Comparison of ENCODE assay signal across 23 cellular contexts in genomic region chr10:133281084-133281483, GRCh38. TPM values are rescaled to one million over a fixed set of nuclear protein-coding genes. Genes with fewer than 3 reads are reported as not detected.
DNase-seq lines count a peak whose midpoint lies in the region; TF ChIP-seq lines count a peak whose summit lies in the region.
"Had no signal": no experiment of that assay in that cellular context is flagged by ENCODE, and none has a peak within 500 bp of the region (broad histone marks: within the 10 kb centered on the region; RNA-seq: fewer than 3 reads in every experiment).

No MANE protein-coding gene starts in this region.

- intact Hi-C loops in CD14-positive monocyte (cut with micrococcal nuclease), result no loop called here
- intact Hi-C loops in dendritic cell treated with granulocyte-macrophage colony-stimulating factor and Interleukin-4, amounts not matched to agents 40 ng/mL and 50 ng/mL, for 4 days (cut with micrococcal nuclease), result no loop called here
- intact Hi-C loops in spleen (cut with DNase I; ENCODE audit: low total_unique reads), result no loop called here

- H3K4me1 ChIP-seq in MM.1S (ENCODE audit: low read length) (peaks cover 27% of the 10 kb centered on the region), spleen (peaks cover 13 to 49% (median 42%) of the 10 kb centered on the region in 6 donors)

- H3K9me3 Mint-ChIP-seq in CD14-positive monocyte, result no peaks in the 10 kb centered on the region
- no peaks in the 10 kb centered on the region for H3K9me3 Mint-ChIP-seq in dendritic cell treated with granulocyte-macrophage colony-stimulating factor and Interleukin-4, amounts not matched to agents 40 ng/mL and 50 ng/mL, for 4 days
- H3K9me3 Mint-ChIP-seq: CD4-positive, alpha-beta memory T cell; CD4-positive, CD25-positive, alpha-beta regulatory T cell; CD8-positive, alpha-beta memory T cell had no signal

- H3F3A ChIP-seq in MM.1S (ENCODE audit: insufficient read depth, low read length), result peaks cover 26% of the 10 kb centered on the region

- no peak overlapping the region for H2AFZ ChIP-seq in MM.1S (ENCODE audit: low read length)

- peak overlapping the region in 3 of 7 donors; percentile 40 to 100 (median 41) for H3K27ac Mint-ChIP-seq in CD14-positive monocyte
- H3K27ac Mint-ChIP-seq in dendritic cell treated with granulocyte-macrophage colony-stimulating factor and Interleukin-4, amounts not matched to agents 40 ng/mL and 50 ng/mL, for 4 days, result peak overlapping the region; percentile 95
- H3K27ac Mint-ChIP-seq: B cell; CD4-positive, CD25-positive, alpha-beta regulatory T cell had no signal

- H3K4me3 ChIP-seq in MM.1S (ENCODE audit: low read length) (no peak overlapping the region), spleen (no peak overlapping the region)
- H3K4me3 ChIP-seq: A549; BLaER1 treated with 17β-estradiol and CSF1 and Interleukin-3, amounts not matched to agents 10 nM and 100 nM had no signal

- no peak overlapping the region for H3K4me2 ChIP-seq in MM.1S (ENCODE audit: low read depth, low read length)
- H3K4me2 ChIP-seq: A549 had no signal

- peaks cover 6% of the 10 kb centered on the region; the same call in 1 of the 2 replicates for H3K36me3 ChIP-seq in MM.1S (replicated peaks; ENCODE audit: insufficient read depth, low read length)
- H3K36me3 ChIP-seq in spleen, result peaks cover 2 to 76% (median 58%) of the 10 kb centered on the region in 6 donors

- TF ChIP-seq POLR2A in spleen (IDR thresholded peaks at IDR 0.05), result no peak

- no peak overlapping the region for H3K9ac ChIP-seq in MM.1S (ENCODE audit: low read length)

- no peaks in the 10 kb centered on the region for H3K9me2 ChIP-seq in MM.1S (replicated peaks; ENCODE audit: insufficient read depth, low read length)

- 90 to 97% (median 95%) methylated on average over 11 to 15 of the region's 15 CpGs for WGBS in spleen, 5 donors

- DNase-seq in CD14-positive monocyte (ENCODE audit: low spot score), result peak; percentile 43
- DNase-seq in MM.1S, result peak; percentile 2
- DNase-seq in spleen, result peak; percentile 78
- no peak for DNase-seq in NOMO-1 treated with DMSO at 0.1 percent for 48 hours (lab: John Stamatoyannopoulos, UW; ENCODE audit: unreplicated experiment)
- DNase-seq in DMS53 (lab: John Stamatoyannopoulos, UW), result no peak
- DNase-seq in KG1 (lab: John Stamatoyannopoulos, UW), result no peak
- DNase-seq: AML-193; CD4-positive, alpha-beta memory T cell; CD4-positive, CD25-positive, alpha-beta regulatory T cell; CD8-positive, alpha-beta memory T cell; COR-L47; DMS 273 treated with DMSO at 0.1 percent for 48 hours; DMS153; DMS79 treated with DMSO at 0.1 percent for 48 hours; GF-D8 had no signal

- H3K79me2 ChIP-seq in MM.1S (ENCODE audit: low read length), result peaks cover 5% of the 10 kb centered on the region

- peaks cover 53 to 63% of the 10 kb centered on the region in 2 donors for H3K36me3 Mint-ChIP-seq in CD14-positive monocyte
- peaks cover 84% of the 10 kb centered on the region for H3K36me3 Mint-ChIP-seq in dendritic cell treated with granulocyte-macrophage colony-stimulating factor and Interleukin-4, amounts not matched to agents 40 ng/mL and 50 ng/mL, for 4 days (ENCODE audit: low read depth)

- H3K4me1 Mint-ChIP-seq in CD14-positive monocyte, result peaks cover 42% of the 10 kb centered on the region
- peaks cover 65% of the 10 kb centered on the region for H3K4me1 Mint-ChIP-seq in dendritic cell treated with granulocyte-macrophage colony-stimulating factor and Interleukin-4, amounts not matched to agents 40 ng/mL and 50 ng/mL, for 4 days (ENCODE audit: low read depth)

- H3K27ac ChIP-seq in MM.1S (ENCODE audit: low read length) (no peak overlapping the region), spleen (no peak overlapping the region)
- H3K27ac ChIP-seq: 22Rv1, A549, C4-2B had no signal

- H3K4me3 Mint-ChIP-seq in CD14-positive monocyte, result no peak overlapping the region
- no peak overlapping the region for H3K4me3 Mint-ChIP-seq in dendritic cell treated with granulocyte-macrophage colony-stimulating factor and Interleukin-4, amounts not matched to agents 40 ng/mL and 50 ng/mL, for 4 days
- H3K4me3 Mint-ChIP-seq: B cell; CD4-positive, alpha-beta memory T cell; CD8-positive, alpha-beta memory T cell had no signal

- H4K20me1 ChIP-seq in MM.1S (ENCODE audit: insufficient read depth, low read length), result no peaks in the 10 kb centered on the region

- no peaks in the 10 kb centered on the region for H3K27me3 ChIP-seq in MM.1S (replicated peaks; ENCODE audit: insufficient read depth, low read length)
- H3K27me3 ChIP-seq in spleen (replicated peaks in 1 of 7), result peaks cover 0 to 15% (median 5%) of the 10 kb centered on the region in 7 donors

- no peak for TF ChIP-seq CTCF in CD14-positive monocyte (IDR thresholded peaks at IDR 0.05)
- no peak for TF ChIP-seq CTCF in MM.1S (IDR thresholded peaks at IDR 0.05; ENCODE audit: low read length)
- TF ChIP-seq CTCF in spleen (IDR thresholded peaks at IDR 0.05 in 8 of 11, conservative IDR thresholded peaks at IDR 0.05 in 3 of 11), result no peak

- peaks cover 0 to 4% (median 1%) of the 10 kb centered on the region in 3 donors for H3K27me3 Mint-ChIP-seq in CD14-positive monocyte (ENCODE audit: low read depth in 3 of 3)
- no peaks in the 10 kb centered on the region for H3K27me3 Mint-ChIP-seq in dendritic cell treated with granulocyte-macrophage colony-stimulating factor and Interleukin-4, amounts not matched to agents 40 ng/mL and 50 ng/mL, for 4 days
- H3K27me3 Mint-ChIP-seq: B cell; CD4-positive, alpha-beta memory T cell; CD4-positive, CD25-positive, alpha-beta regulatory T cell; CD8-positive, alpha-beta memory T cell had no signal

- H3K9me3 ChIP-seq in MM.1S (replicated peaks; ENCODE audit: insufficient read depth, low read length) (no peaks in the 10 kb centered on the region), spleen (no peaks in the 10 kb centered on the region)
- H3K9me3 ChIP-seq: A549; BLaER1 treated with 17β-estradiol and CSF1 and Interleukin-3, amounts not matched to agents 10 nM and 100 nM had no signal

RNA-seq across cellular contexts. Expression of gene ADAM8, which starts 4.4 kb away (rescaled TPM):
- polyA plus RNA-seq in CD14-positive monocyte (10 to 100 TPM; 32.7 to 72.8 TPM), spleen (10 to 100 TPM; 10.1 to 27.2 (median 20.4) TPM)
- total RNA-seq in spleen, result 100 to 1,000 TPM in 3 of 7 donors, 10 to 100 TPM in 4; 43.3 to 177 (median 99.1) TPM

RNA-seq across cellular contexts. Expression of gene TUBGCP2, which starts 27.6 kb away (rescaled TPM):
- polyA plus RNA-seq in CD14-positive monocyte (10 to 100 TPM; 25.9 to 39.3 TPM), spleen (100 to 1,000 TPM in 2 of 3 donors, 10 to 100 TPM in 1; 85.2 to 201 (median 132) TPM)
- total RNA-seq in spleen, result 10 to 100 TPM; 40.2 to 61.2 (median 51.9) TPM

RNA-seq across cellular contexts. Expression of gene ZNF511, which starts 27.6 kb away (rescaled TPM):
- 100 to 1,000 TPM in 1 of 2 donors, 10 to 100 TPM in 1; 84.7 to 118 TPM for polyA plus RNA-seq in CD14-positive monocyte
- 10 to 100 TPM; 26.3 to 33.1 (median 29.2) TPM for total RNA-seq in spleen
- polyA plus RNA-seq in spleen, result 10 to 100 TPM; 43.3 to 50.6 (median 44.7) TPM

RNA-seq across cellular contexts. Expression of gene VENTX, which starts 43.4 kb away (rescaled TPM):
- polyA plus RNA-seq in CD14-positive monocyte, result 1 to 10 TPM; 1.4 to 1.6 TPM
- total RNA-seq in spleen, result 10 to 100 TPM in 1 of 7 donors, 1 to 10 TPM in 6; 1.7 to 10.4 (median 3.4) TPM
- polyA plus RNA-seq in spleen, result 1 to 10 TPM in 2 of 3 donors, under 1 TPM in 1; 0.76 to 6.3 (median 2.9) TPM
- total RNA-seq: A172; B cell; CD4-positive, alpha-beta memory T cell; CD4-positive, CD25-positive, alpha-beta regulatory T cell; CD8-positive, alpha-beta memory T cell had no signal
- polyA plus RNA-seq: A549; BJ; CD4-positive, alpha-beta memory T cell; CD4-positive, CD25-positive, alpha-beta regulatory T cell; CD8-positive, alpha-beta memory T cell had no signal

RNA-seq across cellular contexts. Expression of gene UTF1, which starts 51.1 kb away (rescaled TPM):
- under 1 TPM; 0.14 to 0.48 TPM for polyA plus RNA-seq in CD14-positive monocyte
- total RNA-seq in spleen, result under 1 TPM in 3 of 7 donors, not detected in 4; 0.41 to 0.54 (median 0.43) TPM
- under 1 TPM; 0.10 to 0.23 (median 0.13) TPM for polyA plus RNA-seq in spleen
- total RNA-seq: A172; CD4-positive, alpha-beta memory T cell; CD4-positive, CD25-positive, alpha-beta regulatory T cell; CD8-positive, alpha-beta memory T cell had no signal
- polyA plus RNA-seq: A549; BJ; CD4-positive, alpha-beta memory T cell; CD4-positive, CD25-positive, alpha-beta regulatory T cell; CD8-positive, alpha-beta memory T cell had no signal

Comparison
In these comparisons a context has a peak if more than half of its experiments do, and no peak if none do; other contexts are left out.
1. DNase-seq: peak in CD14-positive monocyte (single experiment), MM.1S (single experiment) and spleen (single experiment); none in NOMO-1 treated with DMSO at 0.1 percent for 48 hours (single experiment), DMS53 (single experiment) and KG1 (single experiment).